Comparison of ENCODE assay signal across 8 cellular contexts in genomic region chr5:40678021-40678939, GRCh38. TPM values are rescaled to one million over a fixed set of nuclear protein-coding genes. Genes with fewer than 3 reads are reported as not detected.
DNase-seq lines count a peak whose midpoint lies in the region; ATAC-seq and TF ChIP-seq lines count a peak whose summit lies in the region.

No MANE protein-coding gene starts in this region.

- peaks cover 44% of the 10 kb centered on the region for H3K4me1 Mint-ChIP-seq in activated CD4-positive, alpha-beta memory T cell treated with anti-CD3 and anti-CD28 coated beads for 36 hours (ENCODE audit: low read depth)

- H3K27me3 ChIP-seq in heart left ventricle, result peaks cover 0 to 23% (median 3%) of the 10 kb centered on the region in 9 donors
- no peaks in the 10 kb centered on the region for H3K27me3 ChIP-seq in subcutaneous abdominal adipose tissue (ENCODE audit: control insufficient read depth in 5 of 5, insufficient read depth in 4 of 5, low read length in 5 of 5)

- H3K9me3 ChIP-seq in heart left ventricle, result no peaks in the 10 kb centered on the region
- peaks cover 4% of the 10 kb centered on the region for H3K9me3 ChIP-seq in iPS-18c (ENCODE audit: control insufficient read depth, insufficient read depth, low read length)
- H3K9me3 ChIP-seq in subcutaneous abdominal adipose tissue (ENCODE audit: control insufficient read depth in 5 of 5, low read length in 5 of 5), result no peaks in the 10 kb centered on the region

- peak overlapping the region; percentile 62 to 95 (median 81) for H3K9ac ChIP-seq in subcutaneous abdominal adipose tissue (ENCODE audit: low read length in 5 of 5)

- H3K4me1 ChIP-seq in heart left ventricle (peaks cover 0 to 45% (median 11%) of the 10 kb centered on the region in 12 donors), subcutaneous abdominal adipose tissue (ENCODE audit: control insufficient read depth in 5 of 5, insufficient read depth in 5 of 5, low read length in 5 of 5) (peaks cover 7 to 61% (median 58%) of the 10 kb centered on the region in 5 donors)

- 39 to 48% (median 43%) methylated on average over 7 of the region's 7 CpGs for WGBS in heart left ventricle, 4 donors

- ATAC-seq in heart left ventricle (no peak), GM18511 (IDR thresholded peaks at IDR 0.05; ENCODE audit: unreplicated experiment) (no peak), GM21825 (IDR thresholded peaks at IDR 0.05; ENCODE audit: unreplicated experiment) (no peak)

- no peak for TF ChIP-seq CTCF in heart left ventricle (IDR thresholded peaks at IDR 0.05)

- H3K36me3 Mint-ChIP-seq in activated CD4-positive, alpha-beta memory T cell treated with anti-CD3 and anti-CD28 coated beads for 36 hours, result peaks cover 35% of the 10 kb centered on the region

- no peaks in the 10 kb centered on the region for H3K9me3 Mint-ChIP-seq in activated CD4-positive, alpha-beta memory T cell treated with anti-CD3 and anti-CD28 coated beads for 36 hours

- CTCF ChIA-PET in activated CD4-positive, alpha-beta memory T cell treated with anti-CD3 and anti-CD28 coated beads for 36 hours (lab: Charles Lee), result interaction anchor here (1.3 to 1.5 kb wide), 3 partner anchors 10 to 401 kb away, joined by 3 to 4 read pairs (median 3); no protein-coding TSS in a partner anchor

- no peak for DNase-seq in heart left ventricle
- DNase-seq in cardiac septum (ENCODE audit: low spot score), result no peak
- DNase-seq in activated CD4-positive, alpha-beta memory T cell treated with anti-CD3 and anti-CD28 coated beads for 36 hours, result peak; percentile 52
- DNase-seq in SHP77 treated with DMSO at 0.1 percent for 48 hours (lab: John Stamatoyannopoulos, UW), result no peak

- peaks cover 0 to 12% (median 0%) of the 10 kb centered on the region in 9 donors for H3K36me3 ChIP-seq in heart left ventricle
- H3K36me3 ChIP-seq in subcutaneous abdominal adipose tissue (ENCODE audit: control insufficient read depth in 5 of 5, insufficient read depth in 5 of 5, low read length in 5 of 5), result peaks cover 0 to 9% (median 3%) of the 10 kb centered on the region in 5 donors

- H3K27me3 Mint-ChIP-seq in activated CD4-positive, alpha-beta memory T cell treated with anti-CD3 and anti-CD28 coated beads for 36 hours, result no peaks in the 10 kb centered on the region

- peak overlapping the region; percentile 97 for H3K27ac Mint-ChIP-seq in activated CD4-positive, alpha-beta memory T cell treated with anti-CD3 and anti-CD28 coated beads for 36 hours

- no peak for TF ChIP-seq POLR2A in heart left ventricle (IDR thresholded peaks at IDR 0.05)

- peak overlapping the region; percentile 93 for H3K4me3 Mint-ChIP-seq in activated CD4-positive, alpha-beta memory T cell treated with anti-CD3 and anti-CD28 coated beads for 36 hours

- intact Hi-C loops in heart left ventricle (cut with DNase I) (loop anchor here in 4 of 10 donors (2.0 to 10.0 kb wide), 3 partner anchors 55 to 159 kb away; partner anchors contain the start of gene RPL37 (in 1 of the 4)), cardiac septum (cut with DNase I) (loop anchor here (10.0 kb wide), 1 partner anchor 653 kb away; no protein-coding TSS in a partner anchor)
- intact Hi-C loops in activated CD4-positive, alpha-beta memory T cell treated with anti-CD3 and anti-CD28 coated beads for 36 hours (cut with micrococcal nuclease), result loop anchor here (2.0 kb wide), 2 partner anchors 241 to 1469 kb away; no protein-coding TSS in a partner anchor

- POLR2A ChIA-PET in activated CD4-positive, alpha-beta memory T cell treated with anti-CD3 and anti-CD28 coated beads for 36 hours (lab: Charles Lee), result interaction anchor here (0.6 to 1.8 kb wide), 5 partner anchors 11 to 454 kb away, joined by 3 to 5 read pairs (median 4); no protein-coding TSS in a partner anchor

- H3K4me3 ChIP-seq in heart left ventricle (peak overlapping the region; percentile 54 to 96 (median 78)), iPS-18c (ENCODE audit: insufficient read depth, low read depth, low read length) (peak overlapping the region; percentile 61), subcutaneous abdominal adipose tissue (ENCODE audit: low read depth in 1 of 5, low read length in 5 of 5) (peak overlapping the region; percentile 87 to 99 (median 88))

- H3K27ac ChIP-seq in heart left ventricle (peak overlapping the region; percentile 43 to 97 (median 88)), subcutaneous abdominal adipose tissue (ENCODE audit: low read depth, low read length) (peak overlapping the region; percentile 95)

RNA-seq across cellular contexts. Expression of gene PTGER4, which starts 1.4 kb away (rescaled TPM):
- total RNA-seq in heart left ventricle (10 to 100 TPM in 5 of 9 donors, 1 to 10 TPM in 4; 6.4 to 43.7 (median 12.3) TPM), cardiac septum (6.1 TPM)
- 1 to 10 TPM; 2.1 to 5.1 TPM for polyA plus RNA-seq in heart left ventricle
- total RNA-seq in activated CD4-positive, alpha-beta memory T cell treated with anti-CD3 and anti-CD28 coated beads for 36 hours, result 10 to 100 TPM; 53.7 to 59.9 TPM
